Comparison of ENCODE assay signal across 8 cellular contexts in genomic region chr11:12411806-12412727, GRCh38. TPM values are rescaled to one million over a fixed set of nuclear protein-coding genes. Genes with fewer than 3 reads are reported as not detected.
DNase-seq lines count a peak whose midpoint lies in the region; ATAC-seq and TF ChIP-seq lines count a peak whose summit lies in the region.

No MANE protein-coding gene starts in this region.

- peak overlapping the region; percentile 87 for H3K9ac ChIP-seq in IMR-90 (ENCODE audit: low read depth, low read length)

- no peak for TF ChIP-seq POLR2A in IMR-90 (IDR thresholded peaks at IDR 0.05; ENCODE audit: low read depth, low read length)

- no peaks in the 10 kb centered on the region for H3K9me3 ChIP-seq in IMR-90 (ENCODE audit: control insufficient read depth, insufficient read depth, low read length)
- H3K9me3 ChIP-seq in RWPE2 (ENCODE audit: severe bottlenecking), result no peaks in the 10 kb centered on the region

- peak overlapping the region; percentile 71 for H3K4me2 ChIP-seq in IMR-90 (ENCODE audit: low read depth, low read length)

- H2BK15ac ChIP-seq in IMR-90 (ENCODE audit: low read depth, low read length), result peak overlapping the region; percentile 99

- 17% methylated on average over 3 of the region's 7 CpGs; no CpG with 5 or more reads in 1 of the 2 experiments for WGBS in IMR-90 (ENCODE audit: extremely low coverage in 2 of 2, insufficient read length in 1 of 2), 2 experiments

- H3K79me1 ChIP-seq in IMR-90 (ENCODE audit: low read depth in 1 of 2, low read length in 2 of 2), result peaks cover 36 to 95% of the 10 kb centered on the region in 2 experiments

- peak overlapping the region; percentile 99 for H3K56ac ChIP-seq in IMR-90 (ENCODE audit: extremely low read depth, insufficient read depth, low read length)

- H3K36me3 ChIP-seq in IMR-90 (ENCODE audit: control insufficient read depth, insufficient read depth, low read length) (no peaks in the 10 kb centered on the region), RWPE2 (ENCODE audit: low read depth) (no peaks in the 10 kb centered on the region)

- H3K14ac ChIP-seq in IMR-90 (replicated peaks; ENCODE audit: low read depth, low read length), result peak overlapping the region; percentile 100

- peaks cover 31% of the 10 kb centered on the region for H4K20me1 ChIP-seq in IMR-90 (ENCODE audit: insufficient read depth, low read length)

- no TSS peak for BruUV-seq in IMR-90 (replicated peaks; lab: Mats Ljungman, UMichigan)

- H4K5ac ChIP-seq in IMR-90 (ENCODE audit: low read depth, low read length), result peak overlapping the region; percentile 97

- peak; percentile 80 for ATAC-seq in IMR-90 (ENCODE audit: low read depth)
- ATAC-seq in RWPE2 (ENCODE audit: low read depth), result peak; percentile 96
- peak; percentile 69 for ATAC-seq in left lobe of liver
- no peak for ATAC-seq in GM19463 (IDR thresholded peaks at IDR 0.05; ENCODE audit: unreplicated experiment)

- intact Hi-C loops in IMR-90 (cut with micrococcal nuclease), result loop anchor here (1.0 to 5.0 kb wide), 8 partner anchors 21 to 480 kb away; no protein-coding TSS in a partner anchor

- peak overlapping the region; percentile 100 for H3K23ac ChIP-seq in IMR-90 (ENCODE audit: low read depth, low read length)

- peak overlapping the region; percentile 98 for H2BK20ac ChIP-seq in IMR-90 (ENCODE audit: low read depth, low read length)

- H3K4ac ChIP-seq in IMR-90 (ENCODE audit: low read depth, low read length), result peak overlapping the region; percentile 100

- in situ Hi-C loops in IMR-90 (cut with MboI; ENCODE audit: low sequenced_read_pairs), result loop anchor here (5.0 to 10.0 kb wide), 2 partner anchors 265 to 493 kb away; no protein-coding TSS in a partner anchor

- CTCF ChIA-PET in IMR-90 (lab: Yijun Ruan, JAX), result interaction anchor here (0.6 to 2.1 kb wide), 9 partner anchors 12 to 335 kb away, joined by 3 to 8 read pairs (median 4); no protein-coding TSS in a partner anchor

- POLR2A ChIA-PET in IMR-90 (lab: Charles Lee; ENCODE audit: unreplicated experiment), result interaction anchor here (1.4 kb wide), 1 partner anchor 35 kb away, joined by 4 read pairs; the partner anchor contains the start of gene PARVA

- H3K18ac ChIP-seq in IMR-90 (ENCODE audit: low read depth, low read length), result peak overlapping the region; percentile 98

- H3K4me3 ChIP-seq in IMR-90 (ENCODE audit: insufficient read depth, low read depth, low read length) (peak overlapping the region; percentile 2; the same call in 1 of the 2 replicates), RWPE2 (ENCODE audit: severe bottlenecking) (no peak overlapping the region)

- H3K27ac ChIP-seq in IMR-90 (ENCODE audit: insufficient read depth, low read length) (peak overlapping the region; percentile 95), RWPE2 (ENCODE audit: poor library complexity, severe bottlenecking) (peak overlapping the region; percentile 71)

- H2AFZ ChIP-seq in IMR-90 (replicated peaks; ENCODE audit: low read length, poor library complexity), result peak overlapping the region; percentile 18

- peak; percentile 61 for DNase-seq in activated CD8-positive, alpha-beta memory T cell treated with anti-CD3 and anti-CD28 coated beads for 24 hours
- no peak for DNase-seq in activated CD8-positive, alpha-beta memory T cell treated with anti-CD3 and anti-CD28 coated beads, Interleukin-2, amount 50 U/mL, for 4 hours
- DNase-seq in IMR-90 (peak; percentile 95), RWPE2 (ENCODE audit: low spot score) (peak; percentile 84), cerebellar cortex (ENCODE audit: low spot score) (peak; percentile 74), left lobe of liver (ENCODE audit: low spot score) (no peak)
- peak; percentile 2 for DNase-seq in stimulated activated CD8-positive, alpha-beta memory T cell treated with anti-CD3 and anti-CD28 coated beads, Interleukin-12 subunit alpha, Interleukin-12 subunit beta, amount 100 ng/mL, for 1 hour (ENCODE audit: low read depth)

- peak overlapping the region; percentile 96 for H2BK5ac ChIP-seq in IMR-90 (ENCODE audit: low read depth, low read length, poor library complexity, severe bottlenecking)

- TF ChIP-seq RAD21 in IMR-90 (IDR thresholded peaks at IDR 0.05; ENCODE audit: low read length), result peak; percentile 84

- peak overlapping the region; percentile 95 for H2AK5ac ChIP-seq in IMR-90 (ENCODE audit: low read depth, low read length)

- peak overlapping the region; percentile 80 for H2AK9ac ChIP-seq in IMR-90 (replicated peaks; ENCODE audit: low read depth, low read length, poor library complexity)

- H3K9me1 ChIP-seq in IMR-90 (ENCODE audit: insufficient read depth, low read length), result peaks cover 30% of the 10 kb centered on the region

- peak overlapping the region; percentile 100 for H4K91ac ChIP-seq in IMR-90 (ENCODE audit: insufficient read depth, low read depth, low read length)

- H3K27me3 ChIP-seq in IMR-90 (ENCODE audit: control insufficient read depth, insufficient read depth, low read length), result no peaks in the 10 kb centered on the region
- H3K27me3 ChIP-seq in RWPE2 (ENCODE audit: insufficient read depth, poor library complexity, severe bottlenecking), result no peaks in the 10 kb centered on the region

- peak overlapping the region; percentile 82 to 99 for H4K8ac ChIP-seq in IMR-90 (ENCODE audit: low read depth in 2 of 2, low read length in 2 of 2)

- dilution Hi-C loops in IMR-90 (cut with HindIII; ENCODE audit: low sequenced_read_pairs, unreplicated experiment), result no loop called here

- H2BK120ac ChIP-seq in IMR-90 (ENCODE audit: low read depth, low read length), result peak overlapping the region; percentile 99

- H3K4me1 ChIP-seq in IMR-90 (ENCODE audit: control insufficient read depth, insufficient read depth, low read length) (peaks cover 54% of the 10 kb centered on the region), RWPE2 (ENCODE audit: insufficient read depth, poor library complexity, severe bottlenecking) (peaks cover 22% of the 10 kb centered on the region)

- TF ChIP-seq CTCF in IMR-90 (conservative IDR thresholded peaks at IDR 0.05; ENCODE audit: low read depth, low read length) (peak; percentile 85), RWPE2 (IDR thresholded peaks at IDR 0.05; ENCODE audit: poor library complexity, severe bottlenecking) (peak; percentile 63)

TF ChIP-seq in IMR-90, 13 proteins besides CTCF, POLR2A, EP300 and RAD21:
- TF ChIP-seq CEBPB (IDR thresholded peaks at IDR 0.05; ENCODE audit: low read depth, low read length) (peak; percentile 84), MAFK (IDR thresholded peaks at IDR 0.05; ENCODE audit: low read depth, low read length) (no peak), CHD1 (IDR thresholded peaks at IDR 0.05; ENCODE audit: low read depth, low read length) (no peak), MXI1 (IDR thresholded peaks at IDR 0.05; ENCODE audit: borderline replicate concordance, low read depth, low read length) (no peak), MAZ (IDR thresholded peaks at IDR 0.05; ENCODE audit: borderline replicate concordance, low read depth, low read length) (peak; percentile 40; the same call in 1 of the 2 replicates), FOS (IDR thresholded peaks at IDR 0.05; ENCODE audit: low read depth, low read length) (peak; percentile 61), SMC3 (IDR thresholded peaks at IDR 0.05; ENCODE audit: low read depth, low read length) (peak; percentile 91), ELK1 (IDR thresholded peaks at IDR 0.05; ENCODE audit: borderline replicate concordance, low read depth, low read length) (no peak)

RNA-seq across cellular contexts. Expression of gene PARVA, which starts 34.7 kb away (rescaled TPM):
- total RNA-seq in IMR-90 (2012; rRNA removed) (65.2 and 65.8 TPM in 2 replicates), left lobe of liver (22.4 TPM)
- 68.9 and 80.2 TPM in 2 replicates for polyA plus RNA-seq in IMR-90 (2012; rRNA removed)
- polyA plus RNA-seq in IMR-90 (2012; cell fraction: cytosol; rRNA removed), result 30.2 and 37.0 TPM in 2 replicates
- 13.5 and 44.5 TPM in 2 replicates for polyA plus RNA-seq in IMR-90 (2012; cell fraction: nucleus; rRNA removed; ENCODE audit: low replicate concordance)

Comparison
In these comparisons a context has a peak if more than half of its experiments do, and no peak if none do; other contexts are left out.
1. DNase-seq: peak in activated CD8-positive, alpha-beta memory T cell treated with anti-CD3 and anti-CD28 coated beads for 24 hours (single experiment), IMR-90 (single experiment), RWPE2 (single experiment), cerebellar cortex (single experiment) and stimulated activated CD8-positive, alpha-beta memory T cell treated with anti-CD3 and anti-CD28 coated beads, Interleukin-12 subunit alpha, Interleukin-12 subunit beta, amount 100 ng/mL, for 1 hour (single experiment); none in activated CD8-positive, alpha-beta memory T cell treated with anti-CD3 and anti-CD28 coated beads, Interleukin-2, amount 50 U/mL, for 4 hours (single experiment) and left lobe of liver (single experiment).